In the genomic region with DNA sequence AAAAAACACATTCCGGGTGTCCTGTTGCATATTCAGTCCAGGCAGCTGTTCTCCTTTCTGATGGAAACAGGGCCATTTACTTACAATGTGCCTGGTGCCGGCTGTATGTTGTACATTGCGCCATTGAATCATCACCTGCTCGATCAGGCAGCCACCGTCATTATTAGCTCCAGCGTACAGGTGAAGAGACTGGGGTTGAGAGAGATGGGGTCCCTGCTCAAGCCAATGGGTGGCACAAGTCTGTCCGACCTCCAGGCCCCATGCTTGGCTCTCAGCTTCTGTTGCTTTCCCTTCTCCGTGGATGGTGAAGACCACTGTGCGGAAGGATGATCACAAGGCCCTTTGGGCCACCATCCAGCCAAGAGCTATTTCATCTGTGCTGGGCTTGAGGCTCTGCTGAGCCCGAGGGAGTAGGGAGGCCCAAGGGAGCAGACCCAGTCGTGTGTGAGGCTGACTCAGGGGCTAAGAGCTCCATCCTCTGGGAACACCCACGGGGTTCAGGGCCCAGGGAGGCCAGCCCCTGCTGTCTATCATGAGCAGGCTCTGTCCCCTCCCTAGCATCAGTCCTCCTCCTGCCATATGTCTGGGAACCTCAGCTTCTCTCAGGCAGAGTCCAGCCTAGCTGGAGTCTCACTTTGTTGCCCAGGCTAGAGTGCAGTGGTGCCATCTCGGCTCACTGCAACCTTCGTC, we compare ENCODE assay signal across 22 cellular contexts. TPM values are rescaled to one million over a fixed set of nuclear protein-coding genes. Genes with fewer than 3 reads are reported as not detected.
DNase-seq lines count a peak whose midpoint lies in the region; ATAC-seq and TF ChIP-seq lines count a peak whose summit lies in the region.
"Had no signal": no experiment of that assay in that cellular context is flagged by ENCODE, and none has a peak within 500 bp of the region (broad histone marks: within the 10 kb centered on the region; RNA-seq: fewer than 3 reads in every experiment).

No MANE protein-coding gene starts in this region.

- H2BK15ac ChIP-seq in neuronal stem cell (ENCODE audit: low read length) = no peak overlapping the region

- WGBS in neuronal stem cell (ENCODE audit: extremely low coverage in 2 of 2, insufficient read length in 2 of 2, insufficient replicate concordance in 1 of 2), 2 donors = no CpG with 5 or more reads among the region's 14 CpGs

- peaks cover 3% of the 10 kb centered on the region for H3K79me1 ChIP-seq in neuronal stem cell (ENCODE audit: low read depth, low read length)

- no peaks in the 10 kb centered on the region for H3K9me3 ChIP-seq in neuronal stem cell (replicated peaks in 1 of 2; ENCODE audit: control insufficient read depth in 2 of 2, insufficient read depth in 1 of 2, low read depth in 1 of 2, low read length in 2 of 2)

- H3K4me1 ChIP-seq in neuronal stem cell (ENCODE audit: control insufficient read depth in 2 of 2, insufficient read depth in 1 of 2, low read depth in 1 of 2, low read length in 2 of 2) = peaks cover 0 to 4% of the 10 kb centered on the region in 2 donors

- no peak overlapping the region for H3K27ac ChIP-seq in neuronal stem cell (replicated peaks; ENCODE audit: low read length)
- H3K27ac ChIP-seq: KMS-11 had no signal

- H2AK5ac ChIP-seq in neuronal stem cell (ENCODE audit: low read depth, low read length) = no peak overlapping the region

- DNase-seq in D341Med (ENCODE audit: low spot score) (peak; percentile 15), iPS-NIHi7 (ENCODE audit: extremely low spot score) (peak; percentile 9), neuronal stem cell (ENCODE audit: low spot score) (no peak), retina (no peak)
- DNase-seq in activated naive CD4-positive, alpha-beta T cell (lab: John Stamatoyannopoulos, UW) = no peak
- DNase-seq: CD8-positive, alpha-beta T cell; DMS153; HCEC 1CT; IMR-90; NCI-H1105; NCI-H2081; NCI-H2171 treated with DMSO at 0.1 percent for 48 hours; NCI-H524 treated with DMSO at 0.1 percent for 48 hours; NCI-H82; SIG-M5 had no signal

- peak overlapping the region; percentile 21 for H2AFZ ChIP-seq in neuronal stem cell (ENCODE audit: low read length)
- H2AFZ ChIP-seq: GM23338 had no signal

- H3K4ac ChIP-seq in neuronal stem cell (ENCODE audit: low read length) = no peak overlapping the region

- ATAC-seq in GM19324 (IDR thresholded peaks at IDR 0.05; ENCODE audit: low FRiP score, unreplicated experiment) (no peak), GM18502 (IDR thresholded peaks at IDR 0.05; ENCODE audit: poor library complexity, unreplicated experiment) (no peak)
- ATAC-seq: CD8-positive, alpha-beta T cell; GM23338; Panc1; SK-N-SH treated with all-trans-retinoic acid at 6 μM for 48 hours had no signal

- H3K27ac Mint-ChIP-seq in brain = peak overlapping the region in 4 of 5 experiments; percentile 77 to 97 (median 88)
- H3K27ac Mint-ChIP-seq: CD8-positive, alpha-beta T cell; GM23338 had no signal

- peaks cover 7% of the 10 kb centered on the region for H3K36me3 Mint-ChIP-seq in brain
- H3K36me3 Mint-ChIP-seq: CD8-positive, alpha-beta T cell had no signal

- peaks cover 4% of the 10 kb centered on the region for H3K27me3 Mint-ChIP-seq in brain

- H3K4me1 Mint-ChIP-seq in brain = peaks cover 13% of the 10 kb centered on the region

- no peaks in the 10 kb centered on the region for H3K36me3 ChIP-seq in neuronal stem cell (replicated peaks in 1 of 2; ENCODE audit: control insufficient read depth in 2 of 2, insufficient read depth in 2 of 2, low read length in 2 of 2)

- no peak overlapping the region for H3K18ac ChIP-seq in neuronal stem cell (ENCODE audit: low read length)

- no peak overlapping the region for H2BK5ac ChIP-seq in neuronal stem cell (ENCODE audit: low read length)

- peak overlapping the region in 1 of 5 experiments; percentile 68 for H3K4me3 Mint-ChIP-seq in brain
- H3K4me3 Mint-ChIP-seq: CD8-positive, alpha-beta T cell; GM23338 had no signal

- H2BK120ac ChIP-seq in neuronal stem cell (ENCODE audit: low read depth, low read length) = no peak overlapping the region

- H3K9me3 Mint-ChIP-seq in brain = peaks cover 0 to 8% (median 7%) of the 10 kb centered on the region in 5 experiments
- H3K9me3 Mint-ChIP-seq: CD8-positive, alpha-beta T cell; GM23338 had no signal

- no peak for TF ChIP-seq CTCF in brain (conservative IDR thresholded peaks at IDR 0.05)

- H4K91ac ChIP-seq in neuronal stem cell (ENCODE audit: low read depth, low read length, poor library complexity) = no peak overlapping the region

- H4K8ac ChIP-seq in neuronal stem cell (ENCODE audit: low read depth, low read length) = no peak overlapping the region

- H3K27me3 ChIP-seq in neuronal stem cell (ENCODE audit: control insufficient read depth in 3 of 3, insufficient read depth in 3 of 3, low read depth in 1 of 3, low read length in 3 of 3) = no peaks in the 10 kb centered on the region

- H3K14ac ChIP-seq in neuronal stem cell (ENCODE audit: low read length) = no peak overlapping the region

- H3K4me2 ChIP-seq in neuronal stem cell (ENCODE audit: insufficient read depth, low read length, poor library complexity, severe bottlenecking) = no peak overlapping the region
- H3K4me2 ChIP-seq: GM23338, KMS-11 had no signal

- peak overlapping the region; percentile 21 for H3K23ac ChIP-seq in neuronal stem cell (ENCODE audit: low read depth, low read length, poor library complexity)

- H3K4me3 ChIP-seq in neuronal stem cell (ENCODE audit: low read length in 2 of 2) = no peak overlapping the region
- H3K4me3 ChIP-seq: GM23338 had no signal

- H3K9ac ChIP-seq in neuronal stem cell (ENCODE audit: low read depth, low read length, poor library complexity) = no peak overlapping the region
- H3K9ac ChIP-seq: KMS-11 had no signal

- no peak overlapping the region for H2BK12ac ChIP-seq in neuronal stem cell (ENCODE audit: low read length)

RNA-seq across cellular contexts. Expression of a gene that starts 20.7 kb away (rescaled TPM):
- polyA plus RNA-seq in brain (ENCODE audit: insufficient read depth, low read depth, low replicate concordance) = 30.2 TPM
- 10.7 TPM for polyA plus RNA-seq in neuronal stem cell (2013, experiment 1 of 2)
- polyA plus RNA-seq in neuronal stem cell (2013, experiment 2 of 2) = 10.3 TPM

Comparison
In these comparisons a context has a peak if more than half of its experiments do, and no peak if none do; other contexts are left out.
1. DNase-seq: peak in D341Med (single experiment) and iPS-NIHi7 (single experiment); none in neuronal stem cell (single experiment), activated naive CD4-positive, alpha-beta T cell (0 of 4) and retina (single experiment).